Comparison of ENCODE assay signal across 7 cellular contexts in the genomic region with DNA sequence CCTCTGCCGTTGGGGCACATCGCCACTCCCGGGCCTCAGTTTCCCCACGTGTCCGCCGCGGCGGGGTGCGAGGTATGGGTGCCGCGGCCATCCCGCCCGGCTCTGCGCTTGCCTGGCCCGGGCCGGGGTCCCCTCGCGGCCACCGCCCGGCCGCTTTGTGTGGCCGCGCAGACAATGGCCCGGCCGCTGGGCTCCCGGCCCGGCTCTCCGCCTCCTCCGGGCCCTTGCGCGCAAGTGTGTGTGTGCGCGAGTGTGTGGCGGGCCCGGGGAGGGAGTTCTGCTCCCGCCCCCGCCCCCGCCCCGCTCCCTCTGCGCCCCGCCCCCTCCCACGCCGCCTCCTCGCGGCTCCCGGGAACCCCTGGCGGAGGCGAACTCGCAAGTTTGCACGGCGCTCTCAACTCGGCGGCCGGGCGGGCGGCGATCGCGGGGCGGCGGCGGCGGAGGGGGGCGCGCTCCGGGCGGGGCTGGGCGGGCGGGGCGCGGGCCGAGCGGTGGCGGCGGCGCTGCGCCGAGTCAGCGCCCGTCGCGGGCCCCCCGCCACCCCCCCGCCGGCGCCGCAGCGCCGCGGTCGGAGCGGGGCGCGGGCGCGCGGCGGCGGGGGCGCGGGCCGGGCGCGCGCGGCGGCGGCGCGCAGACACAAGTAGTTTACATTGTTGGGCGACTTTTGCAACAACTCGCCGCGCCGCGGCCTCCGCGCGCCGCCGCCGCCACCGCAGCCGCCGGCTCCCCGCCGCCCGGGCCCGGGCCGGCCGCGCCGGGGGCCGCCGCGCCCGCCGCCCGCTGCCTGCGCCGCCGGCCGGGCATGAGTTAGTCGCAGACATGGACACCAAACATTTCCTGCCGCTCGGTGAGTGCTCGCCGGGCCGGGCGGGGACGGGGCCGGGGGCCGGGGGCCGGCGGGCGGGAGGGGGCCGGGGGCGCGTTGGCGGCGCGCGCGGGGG. TPM values are rescaled to one million over a fixed set of nuclear protein-coding genes. Genes with fewer than 3 reads are reported as not detected.
DNase-seq lines count a peak whose midpoint lies in the region; ATAC-seq and TF ChIP-seq lines count a peak whose summit lies in the region.

A gene (plus strand): TSS at position 643 of the 941 bp plus-strand sequence. CDS start 177 bp downstream, at position 820.

- peak; percentile 36 to 45 for ATAC-seq in activated CD4-positive, CD25-positive, alpha-beta regulatory T cell treated with anti-CD3 and anti-CD28 coated beads, Interleukin-2, amount 50 U/mL, for 24 hours
- ATAC-seq in HG03196 (IDR thresholded peaks at IDR 0.05; ENCODE audit: unreplicated experiment): no peak

- DNase-seq in GM13976 (ENCODE audit: low spot score): peak; percentile 81
- DNase-seq in NCI-H1105 treated with DMSO at 0.1 percent for 48 hours (lab: John Stamatoyannopoulos, UW): peak; percentile 65
- DNase-seq in cerebellum (ENCODE audit: low spot score): peak; percentile 78
- DNase-seq in islet precursor cell: peak; percentile 92
- DNase-seq in smooth muscle cell of the brain vasculature (ENCODE audit: low read depth, low spot score): peak; percentile 51

- in situ Hi-C loops in GM13976 (cut with MboI; ENCODE audit: low sequenced_read_pairs, unreplicated experiment): no loop called here

- peak; percentile 21 for TF ChIP-seq CTCF in GM13976 (IDR thresholded peaks at IDR 0.05; ENCODE audit: borderline replicate concordance, control extremely low read depth, extremely low read depth, insufficient read depth, missing control alignments)

RNA-seq across cellular contexts. Expression of the gene that starts here (rescaled TPM):
- total RNA-seq in cerebellum: 5.7 TPM
